In genomic region chr6:33901822-33902816, GRCh38 we compare ENCODE assay signal across 1 cellular context.
TF ChIP-seq lines count a peak whose summit lies in the region.

No MANE protein-coding gene starts in this region.

TF ChIP-seq in K562, 482 proteins besides CTCF, POLR2A, EP300 and RAD21 (continued from another document and continues in another):
- TF ChIP-seq RERE (CRISPR knock-in tag; IDR thresholded peaks at IDR 0.05; ENCODE audit: borderline replicate concordance), result no peak
- no peak for TF ChIP-seq IRF9 (tag; IDR thresholded peaks at IDR 0.05)
- TF ChIP-seq CREM (IDR thresholded peaks at IDR 0.05; ENCODE audit: low read depth), result peak; percentile 56; the same call in 1 of the 2 replicates
- no peak for TF ChIP-seq NFXL1 (CRISPR knock-in tag; IDR thresholded peaks at IDR 0.05)
- TF ChIP-seq MCM7 (IDR thresholded peaks at IDR 0.05), result no peak
- no peak for TF ChIP-seq HDAC2 (IDR thresholded peaks at IDR 0.05)
- TF ChIP-seq ZNF280A (IDR thresholded peaks at IDR 0.05; ENCODE audit: low read depth, partially characterized antibody), result no peak
- TF ChIP-seq MCM3 (IDR thresholded peaks at IDR 0.05), result no peak
- peak; percentile 72; the same call in 1 of the 2 replicates for TF ChIP-seq SMARCE1 (IDR thresholded peaks at IDR 0.05)
- no peak for TF ChIP-seq NUFIP1 (IDR thresholded peaks at IDR 0.05; ENCODE audit: partially characterized antibody)
- no peak for TF ChIP-seq ARID3B (CRISPR knock-in tag; IDR thresholded peaks at IDR 0.05; ENCODE audit: borderline replicate concordance)
- no peak for TF ChIP-seq TGIF2 (CRISPR knock-in tag; IDR thresholded peaks at IDR 0.05)
- peak; percentile 62; the same call in 1 of the 2 replicates for TF ChIP-seq TAL1 (IDR thresholded peaks at IDR 0.05)
- TF ChIP-seq ARNT (IDR thresholded peaks at IDR 0.05), result no peak
- no peak for TF ChIP-seq TARDBP (IDR thresholded peaks at IDR 0.05)
- TF ChIP-seq ZC3H11A (IDR thresholded peaks at IDR 0.05; ENCODE audit: low read depth, low read length), result no peak
- peak; percentile 39; the same call in 1 of the 2 replicates for TF ChIP-seq JUND (IDR thresholded peaks at IDR 0.05; ENCODE audit: borderline replicate concordance, low read depth, low read length)
- peak; percentile 35; the same call in 1 of the 3 replicates for TF ChIP-seq JUND (tag; IDR thresholded peaks at IDR 0.05; ENCODE audit: borderline replicate concordance, low read depth, low read length)
- TF ChIP-seq KHSRP (IDR thresholded peaks at IDR 0.05), result no peak
- TF ChIP-seq ZFP30 (CRISPR knock-in tag; IDR thresholded peaks at IDR 0.05; ENCODE audit: borderline replicate concordance), result no peak
- no peak for TF ChIP-seq PHB2 (IDR thresholded peaks at IDR 0.05; ENCODE audit: low read depth)
- no peak for TF ChIP-seq KLF6 (CRISPR knock-in tag; IDR thresholded peaks at IDR 0.05; ENCODE audit: borderline replicate concordance)
- TF ChIP-seq MBD2 (IDR thresholded peaks at IDR 0.05; ENCODE audit: borderline replicate concordance, low read depth), result no peak
- TF ChIP-seq NR3C1 (CRISPR knock-in tag; IDR thresholded peaks at IDR 0.05), result no peak
- no peak for TF ChIP-seq MAZ (CRISPR knock-in tag; conservative IDR thresholded peaks at IDR 0.05 in 1 of 2, IDR thresholded peaks at IDR 0.05 in 1 of 2)
- TF ChIP-seq GATA2 (CRISPR knock-in tag; IDR thresholded peaks at IDR 0.05), result no peak
- peak in 1 of 2 experiments; percentile 54; a peak in 1 of 4 replicates for TF ChIP-seq RCOR1 (IDR thresholded peaks at IDR 0.05; ENCODE audit: borderline replicate concordance in 1 of 2, low read depth in 2 of 2, low read length in 2 of 2)
- no peak for TF ChIP-seq TCF7L2 (IDR thresholded peaks at IDR 0.05; ENCODE audit: low read depth, low read length)
- peak; percentile 93 for TF ChIP-seq ZNF24 (IDR thresholded peaks at IDR 0.05)
- peak; percentile 69 for TF ChIP-seq ATF7 (IDR thresholded peaks at IDR 0.05)
- no peak for TF ChIP-seq SAP30 (IDR thresholded peaks at IDR 0.05; ENCODE audit: borderline replicate concordance, insufficient read depth, low read depth, low read length, poor library complexity, severe bottlenecking)
- no peak for TF ChIP-seq CREB3L1 (IDR thresholded peaks at IDR 0.05; ENCODE audit: borderline replicate concordance, low read depth)
- TF ChIP-seq HOXB6 (CRISPR knock-in tag; IDR thresholded peaks at IDR 0.05; ENCODE audit: borderline replicate concordance), result no peak
- no peak for TF ChIP-seq FOXK1 (CRISPR knock-in tag; IDR thresholded peaks at IDR 0.05; ENCODE audit: borderline replicate concordance)
- no peak for TF ChIP-seq HNRNPH1 (optimal IDR thresholded peaks at IDR 0.05; ENCODE audit: low read depth, low read length)
- TF ChIP-seq EHMT2 (IDR thresholded peaks at IDR 0.05), result no peak
- no peak for TF ChIP-seq ZNF717 (CRISPR knock-in tag; IDR thresholded peaks at IDR 0.05)
- TF ChIP-seq ZNF57 (CRISPR knock-in tag; IDR thresholded peaks at IDR 0.05), result no peak
- TF ChIP-seq KLF16 (IDR thresholded peaks at IDR 0.05), result peak; percentile 21; the same call in 1 of the 2 replicates
- no peak for TF ChIP-seq NCOA2 (IDR thresholded peaks at IDR 0.05; ENCODE audit: partially characterized antibody in 2 of 2)
- no peak for TF ChIP-seq TRIM28 (IDR thresholded peaks at IDR 0.05)
- 0 out of 2 replicates have a peak, but pooled peaks have one; percentile 45 for TF ChIP-seq GATAD2A (IDR thresholded peaks at IDR 0.05)
- no peak for TF ChIP-seq SAFB (IDR thresholded peaks at IDR 0.05; ENCODE audit: borderline replicate concordance, low read depth, low read length)
- no peak for TF ChIP-seq ZNF444 (CRISPR knock-in tag; IDR thresholded peaks at IDR 0.05)
- TF ChIP-seq BCLAF1 (IDR thresholded peaks at IDR 0.05; ENCODE audit: borderline replicate concordance in 1 of 2, control insufficient read depth in 1 of 2, low read depth in 2 of 2, low read length in 1 of 2), result no peak
- peak; percentile 39; the same call in 1 of the 2 replicates for TF ChIP-seq ZNF354B (CRISPR knock-in tag; IDR thresholded peaks at IDR 0.05)
- TF ChIP-seq ZNF184 (CRISPR knock-in tag; IDR thresholded peaks at IDR 0.05), result peak; percentile 92
- no peak for TF ChIP-seq BRD9 (IDR thresholded peaks at IDR 0.05; ENCODE audit: low read depth, partially characterized antibody)
- no peak for TF ChIP-seq CEBPG (CRISPR knock-in tag; IDR thresholded peaks at IDR 0.05)
- TF ChIP-seq CEBPG (tag; conservative IDR thresholded peaks at IDR 0.05 in 1 of 2, IDR thresholded peaks at IDR 0.05 in 1 of 2), result no peak
- no peak for TF ChIP-seq DACH1 (IDR thresholded peaks at IDR 0.05; ENCODE audit: partially characterized antibody)
- no peak for TF ChIP-seq CBX3 (IDR thresholded peaks at IDR 0.05; ENCODE audit: borderline replicate concordance in 1 of 2, low read length in 2 of 2)
- no peak for TF ChIP-seq PML (IDR thresholded peaks at IDR 0.05; ENCODE audit: low read length)
- TF ChIP-seq MNT (conservative IDR thresholded peaks at IDR 0.05), result no peak
- no peak for TF ChIP-seq CBFB (CRISPR knock-in tag; IDR thresholded peaks at IDR 0.05)
- TF ChIP-seq SRSF3 (IDR thresholded peaks at IDR 0.05; ENCODE audit: insufficient read depth, low read length), result no peak
- no peak for TF ChIP-seq ZBTB2 (IDR thresholded peaks at IDR 0.05)
- TF ChIP-seq RBM14 (IDR thresholded peaks at IDR 0.05; ENCODE audit: borderline replicate concordance, insufficient read depth, low read depth, low read length), result no peak
